Comparison of ENCODE assay signal across 10 cellular contexts in the genomic region with DNA sequence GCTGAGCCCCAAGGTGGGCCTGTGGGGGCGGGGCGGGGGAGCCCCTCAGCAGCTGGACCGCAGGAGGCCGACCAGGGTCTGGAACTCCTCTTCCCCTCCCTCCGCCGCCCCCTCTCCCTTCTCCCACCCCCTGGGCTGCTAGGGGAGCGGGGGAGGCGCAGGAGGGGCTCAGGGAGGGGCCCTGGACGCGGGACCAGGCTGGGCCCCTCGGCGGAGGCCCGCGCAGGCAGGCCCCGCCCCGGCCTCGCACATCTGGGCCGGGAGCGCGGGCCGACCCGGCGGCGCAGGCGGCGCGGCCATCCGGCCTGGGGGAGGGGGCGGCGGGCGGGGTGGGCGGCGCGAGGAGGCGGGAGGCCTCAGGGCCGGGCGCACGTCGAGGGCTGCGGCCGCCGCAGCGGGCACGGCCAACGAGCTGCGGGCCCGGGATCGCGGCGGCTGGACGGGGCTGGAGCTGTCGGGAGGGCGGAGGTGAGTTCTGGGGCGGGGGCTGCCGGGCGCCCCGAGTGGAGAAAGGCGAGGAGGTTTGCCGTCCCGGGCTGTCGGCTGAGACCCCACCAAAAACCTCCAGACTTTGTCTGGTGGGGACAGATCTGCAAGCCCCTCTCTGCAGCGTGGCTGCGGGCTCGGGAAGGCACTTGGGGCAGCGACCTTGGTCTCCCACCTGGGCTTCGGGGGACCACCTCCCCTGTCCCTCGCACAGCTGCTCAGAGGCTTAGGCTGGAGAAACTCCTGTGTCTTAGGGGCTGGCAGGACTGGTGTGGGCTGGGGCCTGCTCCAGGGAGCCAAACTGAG. TPM values are rescaled to one million over a fixed set of nuclear protein-coding genes. Genes with fewer than 3 reads are reported as not detected.
DNase-seq lines count a peak whose midpoint lies in the region; ATAC-seq, FAIRE-seq and TF ChIP-seq lines count a peak whose summit lies in the region.
"Had no signal": no experiment of that assay in that cellular context is flagged by ENCODE, and none has a peak within 500 bp of the region (broad histone marks: within the 10 kb centered on the region; RNA-seq: fewer than 3 reads in every experiment).

A gene with protein sequence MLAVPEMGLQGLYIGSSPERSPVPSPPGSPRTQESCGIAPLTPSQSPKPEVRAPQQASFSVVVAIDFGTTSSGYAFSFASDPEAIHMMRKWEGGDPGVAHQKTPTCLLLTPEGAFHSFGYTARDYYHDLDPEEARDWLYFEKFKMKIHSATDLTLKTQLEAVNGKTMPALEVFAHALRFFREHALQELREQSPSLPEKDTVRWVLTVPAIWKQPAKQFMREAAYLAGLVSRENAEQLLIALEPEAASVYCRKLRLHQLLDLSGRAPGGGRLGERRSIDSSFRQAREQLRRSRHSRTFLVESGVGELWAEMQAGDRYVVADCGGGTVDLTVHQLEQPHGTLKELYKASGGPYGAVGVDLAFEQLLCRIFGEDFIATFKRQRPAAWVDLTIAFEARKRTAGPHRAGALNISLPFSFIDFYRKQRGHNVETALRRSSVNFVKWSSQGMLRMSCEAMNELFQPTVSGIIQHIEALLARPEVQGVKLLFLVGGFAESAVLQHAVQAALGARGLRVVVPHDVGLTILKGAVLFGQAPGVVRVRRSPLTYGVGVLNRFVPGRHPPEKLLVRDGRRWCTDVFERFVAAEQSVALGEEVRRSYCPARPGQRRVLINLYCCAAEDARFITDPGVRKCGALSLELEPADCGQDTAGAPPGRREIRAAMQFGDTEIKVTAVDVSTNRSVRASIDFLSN (plus strand): TSS at position 359 of the 792 bp plus-strand sequence. CDS start 5,990 bp downstream, outside the sequence.

- POLR2A ChIA-PET in K562 (lab: Yijun Ruan, JAX), result interaction anchor here (1.1 kb wide), 1 partner anchor 9 kb away, joined by 4 read pairs; no protein-coding TSS in a partner anchor

- H3K9ac ChIP-seq in BLaER1, result 0 out of 2 replicates have a peak within 1 kb of the TSS, but pooled peaks have one; percentile 15
- H3K9ac ChIP-seq in K562 (ENCODE audit: insufficient read depth in 1 of 2, low read depth in 2 of 2, low read length in 2 of 2), result no peak within 1 kb of the TSS; a peak in 1 of 4 replicates

- H3K27me3 Mint-ChIP-seq in osteocyte (ENCODE audit: unreplicated experiment), result peaks cover 14% of the 10 kb centered on the region
- H3K27me3 Mint-ChIP-seq in T-helper 2 cell treated with Interferon-gamma antibody and Interleukin-4, amounts not matched to agents 5 μg/mL and 100 μg/mL, for 36 hours (ENCODE audit: low read depth), result peaks cover 47% of the 10 kb centered on the region

- TF ChIP-seq POLR2A in K562 (conservative IDR thresholded peaks at IDR 0.05), result no peak
- TF ChIP-seq POLR2A in GM12892 (IDR thresholded peaks at IDR 0.05; ENCODE audit: low read depth, low read length), result no peak

- H3K9me1 ChIP-seq in K562 (ENCODE audit: control insufficient read depth, insufficient read depth, low read length), result no peaks in the 10 kb centered on the region

- H3K27ac ChIP-seq in BLaER1 (no peak within 1 kb of the TSS), K562 (ENCODE audit: extremely low read depth, low read depth, low read length) (no peak within 1 kb of the TSS)
- H3K27ac ChIP-seq: foreskin keratinocyte had no signal

- no peaks in the 10 kb centered on the region for H3K36me3 Mint-ChIP-seq in osteocyte (ENCODE audit: unreplicated experiment)
- H3K36me3 Mint-ChIP-seq in T-helper 2 cell treated with Interferon-gamma antibody and Interleukin-4, amounts not matched to agents 5 μg/mL and 100 μg/mL, for 36 hours (ENCODE audit: low read depth), result no peaks in the 10 kb centered on the region

- no peak for TF ChIP-seq EP300 in K562 (IDR thresholded peaks at IDR 0.05; ENCODE audit: low read length)

- CTCF ChIA-PET in K562 (lab: Yijun Ruan, JAX; ENCODE audit: low intra/inter-chr PET ratio), result no interaction called here

- BruUV-seq in K562 (replicated peaks; lab: Mats Ljungman, UMichigan), result no TSS peak

- peak within 1 kb of the TSS; percentile 40 for H3K4me3 Mint-ChIP-seq in osteocyte (ENCODE audit: unreplicated experiment)
- H3K4me3 Mint-ChIP-seq in T-helper 2 cell treated with Interferon-gamma antibody and Interleukin-4, amounts not matched to agents 5 μg/mL and 100 μg/mL, for 36 hours, result no peak within 1 kb of the TSS

- TF ChIP-seq CTCF in K562 (IDR thresholded peaks at IDR 0.05 in 2 of 3, conservative IDR thresholded peaks at IDR 0.05 in 1 of 3; ENCODE audit: insufficient read depth in 2 of 3, low read depth in 1 of 3, low read length in 3 of 3) (no peak), osteocyte (IDR thresholded peaks at IDR 0.05) (no peak)

- peak in 2 of 4 experiments; percentile 81 to 83 for DNase-seq in K562 (ENCODE audit: extremely low read depth in 1 of 4, low spot score in 3 of 4)
- DNase-seq in left ventricle myocardium superior, result peak; percentile 50
- DNase-seq in osteocyte (ENCODE audit: extremely low spot score, unreplicated experiment), result no peak
- DNase-seq in NCI-H2081 (lab: John Stamatoyannopoulos, UW), result no peak
- no peak for DNase-seq in T-helper 2 cell treated with Interferon-gamma antibody and Interleukin-4, amounts not matched to agents 5 μg/mL and 100 μg/mL, for 36 hours (ENCODE audit: low spot score)
- no peak for DNase-seq in GM12892 (ENCODE audit: insufficient read length)
- DNase-seq: amygdala, foreskin keratinocyte had no signal

- H3K27me3 ChIP-seq in BLaER1 (peaks cover 32% of the 10 kb centered on the region), K562 (ENCODE audit: control insufficient read depth in 2 of 2, insufficient read depth in 2 of 2, low read length in 2 of 2) (peaks cover 1 to 29% of the 10 kb centered on the region in 2 experiments; a peak in 3 of 5 replicates)

- peaks cover 7% of the 10 kb centered on the region for H3K4me1 Mint-ChIP-seq in osteocyte (ENCODE audit: unreplicated experiment)
- H3K4me1 Mint-ChIP-seq in T-helper 2 cell treated with Interferon-gamma antibody and Interleukin-4, amounts not matched to agents 5 μg/mL and 100 μg/mL, for 36 hours (ENCODE audit: low read depth), result no peaks in the 10 kb centered on the region

- no peaks in the 10 kb centered on the region for H3K9me3 Mint-ChIP-seq in osteocyte (ENCODE audit: unreplicated experiment)
- no peaks in the 10 kb centered on the region for H3K9me3 Mint-ChIP-seq in T-helper 2 cell treated with Interferon-gamma antibody and Interleukin-4, amounts not matched to agents 5 μg/mL and 100 μg/mL, for 36 hours

- H3K4me2 ChIP-seq in BLaER1, result peak within 1 kb of the TSS; percentile 52
- H3K4me2 ChIP-seq in K562 (ENCODE audit: insufficient read depth, low read length), result no peak within 1 kb of the TSS

- H3K79me2 ChIP-seq in K562 (ENCODE audit: control insufficient read depth, insufficient read depth, low read length), result no peaks in the 10 kb centered on the region

- FAIRE-seq in K562 (lab: Jason Lieb, UNC), result no peak
- no peak for FAIRE-seq in GM12892 (lab: Jason Lieb, UNC)

- 81% methylated on average over 5 of the region's 67 CpGs for WGBS in K562 (ENCODE audit: insufficient coverage, low coverage, missing lambda C conversion rate)

- H2AFZ ChIP-seq in K562 (ENCODE audit: low read depth, low read length), result no peak within 1 kb of the TSS

- intact Hi-C loops in K562 (cut with micrococcal nuclease), result no loop called here
- intact Hi-C loops in left ventricle myocardium superior (cut with micrococcal nuclease), result no loop called here

- no peak within 1 kb of the TSS for H3K27ac Mint-ChIP-seq in osteocyte (ENCODE audit: unreplicated experiment)
- H3K27ac Mint-ChIP-seq in T-helper 2 cell treated with Interferon-gamma antibody and Interleukin-4, amounts not matched to agents 5 μg/mL and 100 μg/mL, for 36 hours, result no peak within 1 kb of the TSS

- H3K36me3 ChIP-seq in BLaER1 (no peaks in the 10 kb centered on the region), K562 (ENCODE audit: control insufficient read depth, insufficient read depth, low read length) (no peaks in the 10 kb centered on the region)

- H4K20me1 ChIP-seq in BLaER1 (no peaks in the 10 kb centered on the region), K562 (replicated peaks; ENCODE audit: control insufficient read depth, insufficient read depth, low read length) (no peaks in the 10 kb centered on the region)

- H3K4me1 ChIP-seq in BLaER1 (peaks cover 36% of the 10 kb centered on the region), K562 (replicated peaks in 1 of 2; ENCODE audit: control insufficient read depth in 2 of 2, insufficient read depth in 2 of 2, low read length in 2 of 2) (peaks cover 5 to 13% of the 10 kb centered on the region in 2 experiments; a peak in 4 of 5 replicates)

- in situ Hi-C loops in K562 (cut with MboI), result no loop called here

- no peaks in the 10 kb centered on the region for H3K9me3 ChIP-seq in BLaER1
- no peaks in the 10 kb centered on the region for H3K9me3 ChIP-seq in K562 (replicated peaks; ENCODE audit: control insufficient read depth, insufficient read depth, low read depth, low read length)

- H3K4me3 ChIP-seq in BLaER1, result 0 out of 2 replicates have a peak within 1 kb of the TSS, but pooled peaks have one; percentile 20
- H3K4me3 ChIP-seq in K562, result no peak within 1 kb of the TSS

- peak; percentile 43; the same call in 2 of the 3 replicates for ATAC-seq in K562
- peak; percentile 44 for ATAC-seq in left ventricle myocardium superior
- no peak for ATAC-seq in GM18858 (IDR thresholded peaks at IDR 0.05; ENCODE audit: unreplicated experiment)
- ATAC-seq: foreskin keratinocyte had no signal

- TF ChIP-seq RAD21 in K562 (CRISPR knock-in tag; conservative IDR thresholded peaks at IDR 0.05 in 1 of 2, IDR thresholded peaks at IDR 0.05 in 1 of 2), result no peak

RNA-seq across cellular contexts. Expression of the gene that starts here (rescaled TPM):
- 0.19 TPM in 1 of 2 replicates, not detected in the other for total RNA-seq in K562 (2011; cell fraction: chromatin; rRNA removed; ENCODE audit: low replicate concordance)
- 0.17 TPM in 1 of 2 replicates, not detected in the other for total RNA-seq in K562 (2011; cell fraction: nucleolus; rRNA removed)
- total RNA-seq in K562 (2011; cell fraction: nucleoplasm; rRNA removed), result not detected in 2 replicates
- total RNA-seq in K562 (2014; rRNA removed), result not detected in 2 replicates
- not detected in 2 replicates for total RNA-seq in K562 (2014; rRNA removed; fragmentation: Illumina TruSeq; extraction: Trizol)
- not detected in 2 replicates for total RNA-seq in K562 (2015; rRNA removed; fragmentation: Illumina TruSeq; extraction: Trizol)
- 0.07 TPM in 1 of 2 replicates, not detected in the other for total RNA-seq in K562 (2021)
- polyA plus RNA-seq in K562 (2011; rRNA removed), result not detected in 2 replicates
- 0.03 TPM in 1 of 2 replicates, not detected in the other for polyA plus RNA-seq in K562 (2011; cell fraction: cytosol; rRNA removed)
- 0.07 and 0.21 TPM in 2 replicates for polyA plus RNA-seq in K562 (2011; cell fraction: nucleus; rRNA removed)
- 0.22 and 0.62 TPM in 2 replicates for polyA plus RNA-seq in K562 (2012)
- polyA plus RNA-seq in K562 (2014; fragmentation: Illumina TruSeq; extraction: Trizol), result 0.03 TPM in 1 of 2 replicates, not detected in the other
- polyA plus RNA-seq in K562 (2014; fragmentation: Nextera tagmentation; extraction: Ambion mirVana), result not detected
- polyA plus RNA-seq in K562 (2014; rRNA removed), result not detected in 2 replicates
- polyA minus RNA-seq in K562 (2011; rRNA and poly(A)+ RNA removed), result 0.06 TPM in 1 of 2 replicates, not detected in the other
- polyA minus RNA-seq in K562 (2011; cell fraction: cytosol; rRNA and poly(A)+ RNA removed), result not detected in 2 replicates
- polyA minus RNA-seq in K562 (2011; cell fraction: nucleus; rRNA and poly(A)+ RNA removed), result 0.13 TPM in 1 of 2 replicates, not detected in the other
- 16.2 TPM for total RNA-seq in left ventricle myocardium superior
- total RNA-seq in osteocyte, result not detected in 2 replicates
- polyA plus RNA-seq in GM12892 (2012; ENCODE audit: missing spikeins), result 0.11 TPM

Comparison
In these comparisons a context has a peak if more than half of its experiments do, and no peak if none do; other contexts are left out.
1. RNA of the gene that starts here (total RNA-seq): 16.2 TPM in left ventricle myocardium superior (single experiment); 0.07 to 0.19 TPM in K562 and not detected in osteocyte; every median in the first group is over 10 times any median in the second.
2. Peak in ATAC-seq in K562; RNA of the gene not detected or under 1 TPM.